ENCODE assay signal across 17 cellular contexts in genomic region chr10:58347967-58348366, GRCh38. TPM values are rescaled to one million over a fixed set of nuclear protein-coding genes. Genes with fewer than 3 reads are reported as not detected.
DNase-seq lines count a peak whose midpoint lies in the region; ATAC-seq, FAIRE-seq and TF ChIP-seq lines count a peak whose summit lies in the region.
"Had no signal": no experiment of that assay in that cellular context is flagged by ENCODE, and none has a peak within 500 bp of the region (broad histone marks: within the 10 kb centered on the region; RNA-seq: fewer than 3 reads in every experiment).

No MANE protein-coding gene starts in this region.

- BruUV-seq in K562 (replicated peaks; lab: Mats Ljungman, UMichigan), result no TSS peak

- no peak for FAIRE-seq in K562 (lab: Jason Lieb, UNC)
- FAIRE-seq: A204.1 had no signal

- TF ChIP-seq POLR2A in K562 (conservative IDR thresholded peaks at IDR 0.05), result no peak

- intact Hi-C loops in K562 (cut with micrococcal nuclease), result no loop called here

- H3K4me3 ChIP-seq in HUES48 (ENCODE audit: low read depth, low read length) (no peak overlapping the region), K562 (no peak overlapping the region), neutrophil (ENCODE audit: low read depth in 1 of 2, low read length in 1 of 2) (no peak overlapping the region)
- H3K4me3 ChIP-seq: BLaER1 treated with 17β-estradiol and CSF1 and Interleukin-3, amounts not matched to agents 10 nM and 100 nM; SJCRH30 had no signal

- in situ Hi-C loops in K562 (cut with MboI), result no loop called here

- peaks cover 30% of the 10 kb centered on the region for H3K4me1 ChIP-seq in HUES48 (ENCODE audit: control insufficient read depth, insufficient read depth, low read length)
- H3K4me1 ChIP-seq in K562 (replicated peaks in 1 of 2; ENCODE audit: control insufficient read depth in 2 of 2, insufficient read depth in 2 of 2, low read length in 2 of 2), result peaks cover 0 to 5% of the 10 kb centered on the region in 2 experiments; a peak in 2 of 5 replicates
- peaks cover 46 to 51% of the 10 kb centered on the region in 2 experiments for H3K4me1 ChIP-seq in neutrophil (ENCODE audit: control insufficient read depth in 1 of 2, insufficient read depth in 1 of 2, low read depth in 1 of 2, low read length in 1 of 2)

- no peak overlapping the region for H3K4me2 ChIP-seq in K562 (ENCODE audit: insufficient read depth, low read length)
- H3K4me2 ChIP-seq: KMS-11 had no signal

- H3K9ac ChIP-seq in HUES48 (ENCODE audit: low read depth, low read length) (no peak overlapping the region), K562 (ENCODE audit: insufficient read depth in 1 of 2, low read depth in 2 of 2, low read length in 2 of 2) (no peak overlapping the region)
- H3K9ac ChIP-seq: BLaER1 treated with 17β-estradiol and CSF1 and Interleukin-3, amounts not matched to agents 10 nM and 100 nM; KMS-11 had no signal

- WGBS in K562 (ENCODE audit: insufficient coverage, low coverage, missing lambda C conversion rate), result 32% methylated on average over 1 of the region's 1 CpG

- DNase-seq in K562 (ENCODE audit: extremely low read depth in 1 of 4, low spot score in 3 of 4) (no peak), HCEC 1CT (no peak), NCI-H2171 (lab: John Stamatoyannopoulos, UW) (no peak), COLO668 (lab: John Stamatoyannopoulos, UW; ENCODE audit: unreplicated experiment) (no peak)
- DNase-seq: DND-41, NCI-H187, NCI-H345, NCI-H524 treated with DMSO at 0.1 percent for 48 hours had no signal

- H3K79me2 ChIP-seq in K562 (ENCODE audit: control insufficient read depth, insufficient read depth, low read length), result peaks cover 26% of the 10 kb centered on the region

- TF ChIP-seq CTCF in C4-2B (conservative IDR thresholded peaks at IDR 0.05) (no peak), K562 (IDR thresholded peaks at IDR 0.05 in 2 of 3, conservative IDR thresholded peaks at IDR 0.05 in 1 of 3; ENCODE audit: insufficient read depth in 2 of 3, low read depth in 1 of 3, low read length in 3 of 3) (no peak), neutrophil (IDR thresholded peaks at IDR 0.05) (no peak)

- POLR2A ChIA-PET in K562 (lab: Yijun Ruan, JAX), result interaction anchor here (0.7 to 2.0 kb wide), 4 partner anchors 11 to 27 kb away, joined by 3 to 9 read pairs (median 4); partner anchors contain the start of gene UBE2D1

- no peak overlapping the region for H2AFZ ChIP-seq in K562 (ENCODE audit: low read depth, low read length)

- TF ChIP-seq EP300 in K562 (IDR thresholded peaks at IDR 0.05; ENCODE audit: low read length), result no peak

- H3K27me3 ChIP-seq in HUES48 (ENCODE audit: control insufficient read depth, insufficient read depth, low read length) (no peaks in the 10 kb centered on the region), K562 (ENCODE audit: control insufficient read depth in 2 of 2, insufficient read depth in 2 of 2, low read length in 2 of 2) (no peaks in the 10 kb centered on the region), neutrophil (no peaks in the 10 kb centered on the region)
- H3K27me3 ChIP-seq: BLaER1 treated with 17β-estradiol and CSF1 and Interleukin-3, amounts not matched to agents 10 nM and 100 nM; SJCRH30 had no signal

- TF ChIP-seq RAD21 in K562 (CRISPR knock-in tag; conservative IDR thresholded peaks at IDR 0.05 in 1 of 2, IDR thresholded peaks at IDR 0.05 in 1 of 2), result no peak

- CTCF ChIA-PET in K562 (lab: Yijun Ruan, JAX; ENCODE audit: low intra/inter-chr PET ratio), result no interaction called here

- H3K36me3 ChIP-seq in HUES48 (ENCODE audit: control insufficient read depth, insufficient read depth, low read length), result 0 out of 2 replicates have a peak, but pooled peaks cover 3% of the 10 kb centered on the region
- H3K36me3 ChIP-seq in K562 (ENCODE audit: control insufficient read depth, insufficient read depth, low read length), result no peaks in the 10 kb centered on the region; the same call in 2 of the 3 replicates
- H3K36me3 ChIP-seq in neutrophil, result no peaks in the 10 kb centered on the region
- H3K36me3 ChIP-seq: SJCRH30 had no signal

- H3K9me3 ChIP-seq in HUES48 (ENCODE audit: control insufficient read depth, insufficient read depth, low read length), result no peaks in the 10 kb centered on the region
- no peaks in the 10 kb centered on the region for H3K9me3 ChIP-seq in K562 (replicated peaks; ENCODE audit: control insufficient read depth, insufficient read depth, low read depth, low read length)
- no peaks in the 10 kb centered on the region for H3K9me3 ChIP-seq in neutrophil
- H3K9me3 ChIP-seq: SJCRH30 had no signal

- H3K27ac ChIP-seq in C4-2B, result peak overlapping the region; percentile 46
- H3K27ac ChIP-seq in HUES48 (ENCODE audit: low read depth, low read length), result peak overlapping the region; percentile 42
- H3K27ac ChIP-seq in K562 (ENCODE audit: extremely low read depth, low read depth, low read length), result no peak overlapping the region
- H3K27ac ChIP-seq in neutrophil, result peak overlapping the region; percentile 65
- H3K27ac ChIP-seq: KMS-11, RWPE1, SJCRH30 had no signal

- no peaks in the 10 kb centered on the region for H4K20me1 ChIP-seq in K562 (replicated peaks; ENCODE audit: control insufficient read depth, insufficient read depth, low read length)

- no peaks in the 10 kb centered on the region for H3K9me1 ChIP-seq in K562 (ENCODE audit: control insufficient read depth, insufficient read depth, low read length)

- ATAC-seq in K562 (no peak), HG02798 (IDR thresholded peaks at IDR 0.05; ENCODE audit: poor library complexity, unreplicated experiment) (no peak)

TF ChIP-seq in K562, 482 proteins besides CTCF, POLR2A, EP300 and RAD21 (continues in another document):
- no peak for TF ChIP-seq TCFL5 (CRISPR knock-in tag; conservative IDR thresholded peaks at IDR 0.05)
- TF ChIP-seq C11orf30 (IDR thresholded peaks at IDR 0.05; ENCODE audit: low read depth), result peak; percentile 79
- peak; percentile 60 for TF ChIP-seq MAFG (tag; conservative IDR thresholded peaks at IDR 0.05)
- TF ChIP-seq ZNF79 (CRISPR knock-in tag; IDR thresholded peaks at IDR 0.05; ENCODE audit: low read depth), result no peak
- TF ChIP-seq POLR3A (IDR thresholded peaks at IDR 0.05; ENCODE audit: borderline replicate concordance, extremely low read depth, insufficient read depth, insufficient read length), result no peak
- peak; percentile 89 for TF ChIP-seq ZNF316 (IDR thresholded peaks at IDR 0.05)
- no peak for TF ChIP-seq PRMT5 (CRISPR knock-in tag; IDR thresholded peaks at IDR 0.05)

RNA-seq across cellular contexts. Expression of gene UBE2D1, which starts 13.2 kb away (rescaled TPM):
- 4.9 and 17.0 TPM in 2 replicates for total RNA-seq in K562 (2011; cell fraction: chromatin; rRNA removed; ENCODE audit: low replicate concordance)
- 2.5 and 3.4 TPM in 2 replicates for total RNA-seq in K562 (2011; cell fraction: nucleolus; rRNA removed)
- 7.3 and 15.3 TPM in 2 replicates for total RNA-seq in K562 (2011; cell fraction: nucleoplasm; rRNA removed)
- 5.3 and 6.2 TPM in 2 replicates for total RNA-seq in K562 (2014; rRNA removed)
- total RNA-seq in K562 (2014; rRNA removed; fragmentation: Illumina TruSeq; extraction: Trizol), result 15.8 and 18.3 TPM in 2 replicates
- total RNA-seq in K562 (2015; rRNA removed; fragmentation: Illumina TruSeq; extraction: Trizol), result 16.6 and 17.8 TPM in 2 replicates
- total RNA-seq in K562 (2021), result 12.3 and 13.8 TPM in 2 replicates
- polyA plus RNA-seq in K562 (2011; rRNA removed), result 18.9 and 24.4 TPM in 2 replicates
- polyA plus RNA-seq in K562 (2011; cell fraction: cytosol; rRNA removed), result 6.4 and 9.1 TPM in 2 replicates
- 7.4 and 12.5 TPM in 2 replicates for polyA plus RNA-seq in K562 (2011; cell fraction: nucleus; rRNA removed)
- polyA plus RNA-seq in K562 (2012), result 11.6 and 12.1 TPM in 2 replicates
- 9.9 and 13.5 TPM in 2 replicates for polyA plus RNA-seq in K562 (2014; fragmentation: Illumina TruSeq; extraction: Trizol)
- 1 to 10 TPM; 4.1 to 6.4 TPM for polyA plus RNA-seq in K562 (2014; fragmentation: Nextera tagmentation; extraction: Ambion mirVana)
- polyA plus RNA-seq in K562 (2014; rRNA removed), result 7.9 and 9.0 TPM in 2 replicates
- 9.0 and 9.5 TPM in 2 replicates for polyA minus RNA-seq in K562 (2011; rRNA and poly(A)+ RNA removed)
- 3.5 and 6.1 TPM in 2 replicates for polyA minus RNA-seq in K562 (2011; cell fraction: cytosol; rRNA and poly(A)+ RNA removed)
- 7.7 and 13.2 TPM in 2 replicates for polyA minus RNA-seq in K562 (2011; cell fraction: nucleus; rRNA and poly(A)+ RNA removed)

RNA-seq across cellular contexts. Expression of gene TFAM, which starts 37.2 kb away (rescaled TPM):
- 18.0 and 30.5 TPM in 2 replicates for total RNA-seq in K562 (2011; cell fraction: chromatin; rRNA removed; ENCODE audit: low replicate concordance)
- 27.0 and 32.6 TPM in 2 replicates for total RNA-seq in K562 (2011; cell fraction: nucleolus; rRNA removed)
- 20.5 and 25.3 TPM in 2 replicates for total RNA-seq in K562 (2011; cell fraction: nucleoplasm; rRNA removed)
- total RNA-seq in K562 (2014; rRNA removed), result 130 and 174 TPM in 2 replicates
- total RNA-seq in K562 (2014; rRNA removed; fragmentation: Illumina TruSeq; extraction: Trizol), result 170 and 211 TPM in 2 replicates
- total RNA-seq in K562 (2015; rRNA removed; fragmentation: Illumina TruSeq; extraction: Trizol), result 153 and 155 TPM in 2 replicates
- 161 and 163 TPM in 2 replicates for total RNA-seq in K562 (2021)
- polyA plus RNA-seq in K562 (2011; rRNA removed), result 53.7 and 74.3 TPM in 2 replicates
- 42.4 and 46.0 TPM in 2 replicates for polyA plus RNA-seq in K562 (2011; cell fraction: cytosol; rRNA removed)
- polyA plus RNA-seq in K562 (2011; cell fraction: nucleus; rRNA removed), result 27.2 and 35.3 TPM in 2 replicates
- polyA plus RNA-seq in K562 (2012), result 78.0 and 146 TPM in 2 replicates
- polyA plus RNA-seq in K562 (2014; fragmentation: Illumina TruSeq; extraction: Trizol), result 139 and 142 TPM in 2 replicates
- polyA plus RNA-seq in K562 (2014; fragmentation: Nextera tagmentation; extraction: Ambion mirVana), result 100 to 1,000 TPM; 175 to 227 TPM
- polyA plus RNA-seq in K562 (2014; rRNA removed), result 100 and 105 TPM in 2 replicates
- polyA minus RNA-seq in K562 (2011; rRNA and poly(A)+ RNA removed), result 33.7 and 48.0 TPM in 2 replicates
- 38.7 and 46.1 TPM in 2 replicates for polyA minus RNA-seq in K562 (2011; cell fraction: cytosol; rRNA and poly(A)+ RNA removed)
- 24.5 and 33.1 TPM in 2 replicates for polyA minus RNA-seq in K562 (2011; cell fraction: nucleus; rRNA and poly(A)+ RNA removed)
